20 cellular contexts compared by ENCODE assay signal in genomic region chr3:156983559-156983958, GRCh38.
"Had no signal": no experiment of that assay in that cellular context is flagged by ENCODE, and none has a peak within 500 bp of the region (broad histone marks: within the 10 kb centered on the region; RNA-seq: fewer than 3 reads in every experiment).

No MANE protein-coding gene starts in this region.

- H3K36me3 ChIP-seq: tibial artery had no signal

- DNase-seq: activated CD4-positive, alpha-beta memory T cell treated with anti-CD3 and anti-CD28 coated beads for 36 hours; activated CD4-positive, alpha-beta T cell treated with anti-CD3 and anti-CD28 coated beads for 48 hours; activated CD4-positive, CD25-positive, alpha-beta regulatory T cell; activated effector memory CD4-positive, alpha-beta T cell treated with Interleukin-2 at 50 U/mL for 16 hours; activated naive CD4-positive, alpha-beta T cell treated with anti-CD3 and anti-CD28 coated beads for 36 hours; activated T-cell treated with anti-CD3 and anti-CD28 coated beads, Interleukin-2, amount 50 U/mL, for 72 hours; amygdala; foreskin fibroblast; left ventricle myocardium superior; naive B cell; stimulated activated CD4-positive, alpha-beta T cell treated with anti-CD3 and anti-CD28 coated beads, Interleukin-12 subunit alpha, Interleukin-12 subunit beta, amount 100 ng/mL, for 4 hours; stimulated activated CD4-positive, alpha-beta T cell treated with anti-CD3 and anti-CD28 coated beads, Interleukin-4, amount 100 ng/mL, for 4 hours; stimulated activated naive CD8-positive, alpha-beta T cell treated with anti-CD3 and anti-CD28 coated beads, Interleukin-15, amount 100 ng/mL, for 72 hours; T-helper 9 cell; tibial artery had no signal

- H3K9me3 Mint-ChIP-seq: activated CD4-positive, alpha-beta memory T cell treated with anti-CD3 and anti-CD28 coated beads for 36 hours; activated naive CD4-positive, alpha-beta T cell treated with anti-CD3 and anti-CD28 coated beads for 36 hours; activated T-cell treated with anti-CD3 and anti-CD28 coated beads, Interleukin-2, amount 50 U/mL, for 72 hours; stimulated activated naive CD8-positive, alpha-beta T cell treated with anti-CD3 and anti-CD28 coated beads, Interleukin-15, amount 100 ng/mL, for 72 hours had no signal

- FAIRE-seq: endometrium, islet of Langerhans, urothelium cell line had no signal

- H3K27me3 ChIP-seq: hepatocyte, tibial artery had no signal

- H3K27me3 Mint-ChIP-seq: activated CD4-positive, alpha-beta memory T cell treated with anti-CD3 and anti-CD28 coated beads for 36 hours; naive B cell; stimulated activated naive CD8-positive, alpha-beta T cell treated with anti-CD3 and anti-CD28 coated beads, Interleukin-15, amount 100 ng/mL, for 72 hours had no signal

- H3K27ac ChIP-seq: hepatocyte, tibial artery had no signal

- H3K9me3 ChIP-seq: tibial artery had no signal

- H3K4me1 ChIP-seq: tibial artery had no signal

- H3K4me2 ChIP-seq: hepatocyte had no signal

- H3K79me2 ChIP-seq: hepatocyte had no signal

- H3K4me3 Mint-ChIP-seq: activated CD4-positive, alpha-beta memory T cell treated with anti-CD3 and anti-CD28 coated beads for 36 hours; activated naive CD4-positive, alpha-beta T cell treated with anti-CD3 and anti-CD28 coated beads for 36 hours; activated T-cell treated with anti-CD3 and anti-CD28 coated beads, Interleukin-2, amount 50 U/mL, for 72 hours; naive B cell; stimulated activated naive CD8-positive, alpha-beta T cell treated with anti-CD3 and anti-CD28 coated beads, Interleukin-15, amount 100 ng/mL, for 72 hours had no signal

- H3K27ac Mint-ChIP-seq: activated CD4-positive, alpha-beta memory T cell treated with anti-CD3 and anti-CD28 coated beads for 36 hours; activated naive CD4-positive, alpha-beta T cell treated with anti-CD3 and anti-CD28 coated beads for 36 hours; activated T-cell treated with anti-CD3 and anti-CD28 coated beads, Interleukin-2, amount 50 U/mL, for 72 hours; stimulated activated naive CD8-positive, alpha-beta T cell treated with anti-CD3 and anti-CD28 coated beads, Interleukin-15, amount 100 ng/mL, for 72 hours had no signal

- H3K36me3 Mint-ChIP-seq: activated CD4-positive, alpha-beta memory T cell treated with anti-CD3 and anti-CD28 coated beads for 36 hours had no signal

- ATAC-seq: activated T-cell treated with anti-CD3 and anti-CD28 coated beads, Interleukin-2, amount 50 U/mL, for 72 hours; left ventricle myocardium superior; right cardiac atrium; stimulated activated naive CD8-positive, alpha-beta T cell treated with anti-CD3 and anti-CD28 coated beads, Interleukin-15, amount 100 ng/mL, for 72 hours had no signal

- H3K4me3 ChIP-seq: hepatocyte, tibial artery had no signal

- H2AFZ ChIP-seq: hepatocyte had no signal
